In the genomic region with DNA sequence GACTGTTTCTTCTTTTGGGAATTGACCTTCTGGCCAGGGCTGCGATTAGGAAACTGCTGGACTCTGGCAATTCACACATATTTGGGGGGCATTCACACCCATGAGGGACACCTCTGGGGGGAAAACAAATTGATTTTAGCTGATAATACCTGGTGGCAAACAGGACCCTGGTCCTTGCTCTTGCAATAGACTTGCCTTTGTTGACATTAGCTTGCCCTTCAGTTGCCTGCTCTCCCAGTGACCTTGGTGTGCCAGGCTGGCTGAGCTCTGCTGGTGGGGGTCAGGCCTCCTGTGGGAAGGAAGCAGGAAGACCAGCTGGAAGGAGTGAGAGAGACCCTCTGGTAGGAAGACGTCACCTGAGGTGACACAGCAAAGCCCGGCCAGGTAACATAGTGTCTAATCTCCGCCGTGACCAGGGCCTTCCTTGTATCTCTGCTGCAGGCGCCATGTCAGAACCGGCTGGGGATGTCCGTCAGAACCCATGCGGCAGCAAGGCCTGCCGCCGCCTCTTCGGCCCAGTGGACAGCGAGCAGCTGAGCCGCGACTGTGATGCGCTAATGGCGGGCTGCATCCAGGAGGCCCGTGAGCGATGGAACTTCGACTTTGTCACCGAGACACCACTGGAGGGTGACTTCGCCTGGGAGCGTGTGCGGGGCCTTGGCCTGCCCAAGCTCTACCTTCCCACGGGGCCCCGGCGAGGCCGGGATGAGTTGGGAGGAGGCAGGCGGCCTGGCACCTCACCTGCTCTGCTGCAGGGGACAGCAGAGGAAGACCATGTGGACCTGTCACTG, we compare ENCODE assay signal across 14 cellular contexts. TPM values are rescaled to one million over a fixed set of nuclear protein-coding genes. Genes with fewer than 3 reads are reported as not detected.
A peak's percentile ranks its signal among the peaks of the same experiment; 100 is the strongest.
DNase-seq lines count a peak whose midpoint lies in the region; ATAC-seq, FAIRE-seq and TF ChIP-seq lines count a peak whose summit lies in the region.
"Had no signal": no experiment of that assay in that cellular context is flagged by ENCODE, and none has a peak within 500 bp of the region (broad histone marks: within the 10 kb centered on the region; RNA-seq: fewer than 3 reads in every experiment).

No MANE protein-coding gene starts in this region.

- H3K4me3 ChIP-seq in AG10803 (ENCODE audit: low read length) = peak overlapping the region; percentile 62
- H3K4me3 ChIP-seq: suprapubic skin had no signal

- no peak for TF ChIP-seq CTCF in AG10803 (conservative IDR thresholded peaks at IDR 0.05; ENCODE audit: low read length)

- no peaks in the 10 kb centered on the region for H3K9me3 Mint-ChIP-seq in activated CD4-positive, alpha-beta memory T cell treated with anti-CD3 and anti-CD28 coated beads, Interleukin-2, amount 10 ng/mL, durations not matched to agents 7 days and 5 days
- no peaks in the 10 kb centered on the region for H3K9me3 Mint-ChIP-seq in memory B cell
- H3K9me3 Mint-ChIP-seq: activated T-cell treated with anti-CD3 and anti-CD28 coated beads, Interleukin-2, amount 50 U/mL, for 4 hours had no signal

- H3K4me3 Mint-ChIP-seq in activated CD4-positive, alpha-beta memory T cell treated with anti-CD3 and anti-CD28 coated beads, Interleukin-2, amount 10 ng/mL, durations not matched to agents 7 days and 5 days = no peak overlapping the region
- peak overlapping the region; percentile 75 for H3K4me3 Mint-ChIP-seq in memory B cell

- CTCF ChIA-PET in activated CD4-positive, alpha-beta memory T cell treated with anti-CD3 and anti-CD28 coated beads, Interleukin-2, amount 10 ng/mL, durations not matched to agents 7 days and 5 days (lab: Charles Lee) = interaction anchor here (1.9 kb wide), 1 partner anchor 41 kb away, joined by 5 read pairs; no protein-coding TSS in a partner anchor

- DNase-seq in AG10803 (ENCODE audit: low read depth) (no peak), GM12892 (ENCODE audit: insufficient read length) (no peak), memory B cell (ENCODE audit: low spot score in 2 of 2) (peak in 1 of 2 donors; percentile 18), NCI-H1436 (lab: John Stamatoyannopoulos, UW) (no peak), NCI-H1694 treated with DMSO at 0.1 percent for 48 hours (lab: John Stamatoyannopoulos, UW) (no peak), cerebellar cortex (ENCODE audit: low spot score) (no peak)
- DNase-seq in activated CD4-positive, alpha-beta memory T cell treated with anti-CD3 and anti-CD28 coated beads, Interleukin-2, amount 10 ng/mL, durations not matched to agents 7 days and 5 days = no peak
- DNase-seq: activated T-cell treated with anti-CD3 and anti-CD28 coated beads, Interleukin-2, amount 50 U/mL, for 4 hours; cortex of kidney; heart left ventricle; NCI-H510A treated with DMSO at 0.1 percent for 48 hours; stimulated activated CD4-positive, alpha-beta T cell treated with anti-CD3 and anti-CD28 coated beads, Interleukin-4, amount 100 ng/mL, for 24 hours had no signal

- POLR2A ChIA-PET in activated CD4-positive, alpha-beta memory T cell treated with anti-CD3 and anti-CD28 coated beads, Interleukin-2, amount 10 ng/mL, durations not matched to agents 7 days and 5 days (lab: Charles Lee) = interaction anchor here (0.7 to 8.6 kb wide), 6 partner anchors 6 to 486 kb away, joined by 3 to 86 read pairs (median 4); a partner anchor contains a TSS

- peak overlapping the region; percentile 71 for H3K27ac Mint-ChIP-seq in activated CD4-positive, alpha-beta memory T cell treated with anti-CD3 and anti-CD28 coated beads, Interleukin-2, amount 10 ng/mL, durations not matched to agents 7 days and 5 days
- peak overlapping the region; percentile 99 for H3K27ac Mint-ChIP-seq in memory B cell

- peaks cover 46% of the 10 kb centered on the region for H3K4me1 Mint-ChIP-seq in activated CD4-positive, alpha-beta memory T cell treated with anti-CD3 and anti-CD28 coated beads, Interleukin-2, amount 10 ng/mL, durations not matched to agents 7 days and 5 days
- H3K4me1 Mint-ChIP-seq in memory B cell = peaks cover 34% of the 10 kb centered on the region

- H3K36me3 Mint-ChIP-seq in activated CD4-positive, alpha-beta memory T cell treated with anti-CD3 and anti-CD28 coated beads, Interleukin-2, amount 10 ng/mL, durations not matched to agents 7 days and 5 days (ENCODE audit: low read depth) = peaks cover 77% of the 10 kb centered on the region
- H3K36me3 Mint-ChIP-seq in memory B cell = peaks cover 9% of the 10 kb centered on the region

- peak; percentile 19; the same call in 1 of the 2 replicates for TF ChIP-seq POLR2A in GM12892 (IDR thresholded peaks at IDR 0.05; ENCODE audit: low read depth, low read length)

- no peak for FAIRE-seq in GM12892 (lab: Jason Lieb, UNC)

- no peak for ATAC-seq in memory B cell (ENCODE audit: low read depth)
- no peak for ATAC-seq in HG03432 (IDR thresholded peaks at IDR 0.05; ENCODE audit: unreplicated experiment)
- ATAC-seq: activated T-cell treated with anti-CD3 and anti-CD28 coated beads, Interleukin-2, amount 50 U/mL, for 4 hours; heart left ventricle had no signal

- no peaks in the 10 kb centered on the region for H3K27me3 Mint-ChIP-seq in activated CD4-positive, alpha-beta memory T cell treated with anti-CD3 and anti-CD28 coated beads, Interleukin-2, amount 10 ng/mL, durations not matched to agents 7 days and 5 days
- H3K27me3 Mint-ChIP-seq in memory B cell = no peaks in the 10 kb centered on the region

RNA-seq across cellular contexts. Expression of a gene that starts 5.3 kb away (rescaled TPM):
- 166 TPM for polyA plus RNA-seq in GM12892 (2012; ENCODE audit: missing spikeins)
- 100 to 1,000 TPM; 107 to 109 TPM for total RNA-seq in activated CD4-positive, alpha-beta memory T cell treated with anti-CD3 and anti-CD28 coated beads, Interleukin-2, amount 10 ng/mL, durations not matched to agents 7 days and 5 days

RNA-seq across cellular contexts. Expression of a gene that starts 13.8 kb away (rescaled TPM):
- 0.15 TPM for polyA plus RNA-seq in GM12892 (2012; ENCODE audit: missing spikeins)
- total RNA-seq in activated CD4-positive, alpha-beta memory T cell treated with anti-CD3 and anti-CD28 coated beads, Interleukin-2, amount 10 ng/mL, durations not matched to agents 7 days and 5 days = under 1 TPM; 0.15 to 0.25 TPM
